ENCODE assay signal across 8 cellular contexts in genomic region chr16:24516900-24517669, GRCh38. TPM values are rescaled to one million over a fixed set of nuclear protein-coding genes. Genes with fewer than 3 reads are reported as not detected.
DNase-seq lines count a peak whose midpoint lies in the region; ATAC-seq, FAIRE-seq and TF ChIP-seq lines count a peak whose summit lies in the region.

No MANE protein-coding gene starts in this region.

- H3K4me3 ChIP-seq in AG10803 (ENCODE audit: low read length) (peak overlapping the region; percentile 38), HAP-1 (no peak overlapping the region), coronary artery (peak overlapping the region; percentile 46), HepG2 (replicated peaks in 1 of 3; ENCODE audit: insufficient read depth in 1 of 3, low read depth in 2 of 3, low read length in 3 of 3) (peak overlapping the region in 2 of 3 experiments; percentile 20 to 53; a peak in 4 of 6 replicates)

- peak; percentile 92 for ATAC-seq in HepG2

- WGBS in HepG2 (ENCODE audit: low lambda C conversion rate), result 12% methylated on average over 20 of the region's 20 CpGs

- no peaks in the 10 kb centered on the region for H3K9me3 ChIP-seq in HAP-1
- no peaks in the 10 kb centered on the region for H3K9me3 ChIP-seq in HepG2 (ENCODE audit: low read length)

- POLR2A ChIA-PET in HepG2 (lab: Yijun Ruan, JAX), result interaction anchor here (0.9 kb wide), 1 partner anchor 22 kb away, joined by 3 read pairs; the partner anchor contains the start of gene RBBP6

- H3K4me1 ChIP-seq in HAP-1 (no peaks in the 10 kb centered on the region; the same call in 1 of the 2 replicates), HepG2 (ENCODE audit: insufficient read depth, low read length) (peaks cover 17% of the 10 kb centered on the region)

- H3K36me3 ChIP-seq in HAP-1 (replicated peaks) (no peaks in the 10 kb centered on the region), HepG2 (replicated peaks in 1 of 2; ENCODE audit: control insufficient read depth in 1 of 2, insufficient read depth in 2 of 2, low read length in 2 of 2) (no peaks in the 10 kb centered on the region)

- no TSS peak for BruUV-seq in HepG2 (replicated peaks; lab: Mats Ljungman, UMichigan)

- TF ChIP-seq POLR2A in HepG2 (IDR thresholded peaks at IDR 0.05; ENCODE audit: insufficient read depth in 1 of 2, low read depth in 2 of 2, low read length in 2 of 2), result no peak

- FAIRE-seq in HepG2 (lab: Jason Lieb, UNC), result peak; percentile 96

- no peak for TF ChIP-seq EP300 in HepG2 (IDR thresholded peaks at IDR 0.05; ENCODE audit: low read depth in 2 of 2, low read length in 2 of 2)
- no peak for TF ChIP-seq EP300 in HepG2 (CRISPR knock-in tag; IDR thresholded peaks at IDR 0.05; ENCODE audit: borderline replicate concordance)

- no peaks in the 10 kb centered on the region for H3K27me3 ChIP-seq in HAP-1 (ENCODE audit: low read depth)
- H3K27me3 ChIP-seq in HepG2 (ENCODE audit: control insufficient read depth in 1 of 2, insufficient read depth in 2 of 2, low read length in 2 of 2), result no peaks in the 10 kb centered on the region; a peak in 1 of 5 replicates

- H3K4me2 ChIP-seq in HepG2 (ENCODE audit: low read depth, low read length), result peak overlapping the region; percentile 50

- intact Hi-C loops in HepG2 (cut with micrococcal nuclease; ENCODE audit: unreplicated experiment), result loop anchor here (1.0 to 10.0 kb wide), 4 partner anchors 23 to 288 kb away; no protein-coding TSS in a partner anchor

- no peak overlapping the region for H3K9ac ChIP-seq in HepG2 (ENCODE audit: insufficient read depth, low read depth, low read length)

- peak; percentile 97 for TF ChIP-seq CTCF in AG10803 (conservative IDR thresholded peaks at IDR 0.05; ENCODE audit: low read length)
- peak; percentile 67 for TF ChIP-seq CTCF in coronary artery (IDR thresholded peaks at IDR 0.05)
- TF ChIP-seq CTCF in HepG2 (CRISPR knock-in tag; IDR thresholded peaks at IDR 0.05), result peak; percentile 94

- no peak overlapping the region for H3K27ac ChIP-seq in coronary artery
- no peak overlapping the region for H3K27ac ChIP-seq in HepG2 (ENCODE audit: extremely low read length, insufficient read depth, low read length)

- peak; percentile 83 for TF ChIP-seq RAD21 in HepG2 (CRISPR knock-in tag; IDR thresholded peaks at IDR 0.05)

- CTCF ChIA-PET in HepG2 (lab: Yijun Ruan, JAX; ENCODE audit: low intra/inter-chr PET ratio, low total read pairs), result interaction anchor here (1.4 to 2.8 kb wide), 4 partner anchors 18 to 175 kb away, joined by 6 to 23 read pairs (median 14); partner anchors contain the start of gene RBBP6

- H2AFZ ChIP-seq in HepG2 (ENCODE audit: low read length), result no peak overlapping the region

- no peaks in the 10 kb centered on the region for H4K20me1 ChIP-seq in HepG2 (ENCODE audit: insufficient read depth, low read length)

- no peaks in the 10 kb centered on the region for H3K79me2 ChIP-seq in HepG2 (ENCODE audit: insufficient read depth, low read length)

- in situ Hi-C loops in HAP-1 (cut with MboI; ENCODE audit: low sequenced_read_pairs) (no loop called here), HepG2 (cut with HindIII; ENCODE audit: extremely low pct_ligation_motif_present, low pct_unique_long_range_greater_than_20kb) (no loop called here)

- DNase-seq in AG10803 (ENCODE audit: low read depth), result peak; percentile 83
- DNase-seq in HAP-1 (ENCODE audit: low spot score in 2 of 2), result peak; percentile 70 to 89
- peak; percentile 65 for DNase-seq in NCI-H748 (lab: John Stamatoyannopoulos, UW; ENCODE audit: unreplicated experiment)
- DNase-seq in activated CD4-positive, alpha-beta T cell treated with anti-CD3 and anti-CD28 coated beads, Interleukin-2, amount 50 U/mL, for 1 hour, result peak; percentile 70
- peak; percentile 83 for DNase-seq in coronary artery (ENCODE audit: low spot score)
- DNase-seq in HepG2 (ENCODE audit: low spot score), result peak; percentile 91
- peak; percentile 82 for DNase-seq in stimulated activated CD4-positive, alpha-beta T cell treated with anti-CD3 and anti-CD28 coated beads, Interleukin-4, amount 100 ng/mL, for 24 hours
- no peak for DNase-seq in cortex of kidney (lab: John Stamatoyannopoulos, UW)

TF ChIP-seq in HepG2, 621 proteins besides CTCF, POLR2A, EP300 and RAD21 (continues in another document):
- TF ChIP-seq ZNF556 (CRISPR knock-in tag; IDR thresholded peaks at IDR 0.05; ENCODE audit: borderline replicate concordance), result no peak
- TF ChIP-seq PAWR (CRISPR knock-in tag; IDR thresholded peaks at IDR 0.05; ENCODE audit: borderline replicate concordance), result no peak
- no peak for TF ChIP-seq ZNF326 (CRISPR knock-in tag; IDR thresholded peaks at IDR 0.05; ENCODE audit: borderline replicate concordance)
- TF ChIP-seq PAXIP1 (CRISPR knock-in tag; conservative IDR thresholded peaks at IDR 0.05), result no peak

RNA-seq across cellular contexts. Expression of gene RBBP6, which starts 22.3 kb away (rescaled TPM):
- total RNA-seq in HepG2 (2016; rRNA removed; fragmentation: Illumina TruSeq; extraction: Trizol), result 37.1 and 45.0 TPM in 2 replicates
- total RNA-seq in HepG2 (2016; cell fraction: cytosol; rRNA removed; fragmentation: Illumina TruSeq; extraction: Trizol; ENCODE audit: low read depth), result 5.3 and 7.1 TPM in 2 replicates
- total RNA-seq in HepG2 (2016; cell fraction: insoluble cytoplasmic fraction; rRNA removed; fragmentation: Illumina TruSeq; extraction: Trizol), result 37.1 and 40.4 TPM in 2 replicates
- total RNA-seq in HepG2 (2016; cell fraction: membrane; rRNA removed; fragmentation: Illumina TruSeq; extraction: Trizol), result 16.1 and 20.2 TPM in 2 replicates
- total RNA-seq in HepG2 (2016; cell fraction: nucleus; rRNA removed; fragmentation: Illumina TruSeq; extraction: Trizol), result 100 TPM in 2 replicates
- 54.6 and 70.9 TPM in 2 replicates for polyA plus RNA-seq in HepG2 (2011; rRNA removed)
- 20.1 and 29.0 TPM in 2 replicates for polyA plus RNA-seq in HepG2 (2011; cell fraction: cytosol; rRNA removed)
- polyA plus RNA-seq in HepG2 (2011; cell fraction: nucleus; rRNA removed), result 53.4 and 70.4 TPM in 2 replicates
- 46.6 and 50.5 TPM in 2 replicates for polyA plus RNA-seq in HepG2 (2012)
- polyA plus RNA-seq in HepG2 (2016; cell fraction: cytosol; fragmentation: Illumina TruSeq; extraction: Trizol; ENCODE audit: low read depth), result 4.2 and 4.3 TPM in 2 replicates
- polyA plus RNA-seq in HepG2 (2016; cell fraction: insoluble cytoplasmic fraction; fragmentation: Illumina TruSeq; extraction: Trizol; ENCODE audit: low read depth), result 48.3 and 54.3 TPM in 2 replicates
- polyA plus RNA-seq in HepG2 (2016; cell fraction: membrane; fragmentation: Illumina TruSeq; extraction: Trizol; ENCODE audit: low read depth), result 11.1 and 13.9 TPM in 2 replicates
- 129 and 135 TPM in 2 replicates for polyA plus RNA-seq in HepG2 (2016; cell fraction: nucleus; fragmentation: Illumina TruSeq; extraction: Trizol; ENCODE audit: insufficient read depth, low read depth)
- 37.4 and 45.1 TPM in 2 replicates for polyA minus RNA-seq in HepG2 (2011; rRNA and poly(A)+ RNA removed; ENCODE audit: low replicate concordance)
- 20.8 and 30.1 TPM in 2 replicates for polyA minus RNA-seq in HepG2 (2011; cell fraction: cytosol; rRNA and poly(A)+ RNA removed)
- 289 and 299 TPM in 2 replicates for polyA minus RNA-seq in HepG2 (2011; cell fraction: nucleus; rRNA and poly(A)+ RNA removed)
